In the genomic region with DNA sequence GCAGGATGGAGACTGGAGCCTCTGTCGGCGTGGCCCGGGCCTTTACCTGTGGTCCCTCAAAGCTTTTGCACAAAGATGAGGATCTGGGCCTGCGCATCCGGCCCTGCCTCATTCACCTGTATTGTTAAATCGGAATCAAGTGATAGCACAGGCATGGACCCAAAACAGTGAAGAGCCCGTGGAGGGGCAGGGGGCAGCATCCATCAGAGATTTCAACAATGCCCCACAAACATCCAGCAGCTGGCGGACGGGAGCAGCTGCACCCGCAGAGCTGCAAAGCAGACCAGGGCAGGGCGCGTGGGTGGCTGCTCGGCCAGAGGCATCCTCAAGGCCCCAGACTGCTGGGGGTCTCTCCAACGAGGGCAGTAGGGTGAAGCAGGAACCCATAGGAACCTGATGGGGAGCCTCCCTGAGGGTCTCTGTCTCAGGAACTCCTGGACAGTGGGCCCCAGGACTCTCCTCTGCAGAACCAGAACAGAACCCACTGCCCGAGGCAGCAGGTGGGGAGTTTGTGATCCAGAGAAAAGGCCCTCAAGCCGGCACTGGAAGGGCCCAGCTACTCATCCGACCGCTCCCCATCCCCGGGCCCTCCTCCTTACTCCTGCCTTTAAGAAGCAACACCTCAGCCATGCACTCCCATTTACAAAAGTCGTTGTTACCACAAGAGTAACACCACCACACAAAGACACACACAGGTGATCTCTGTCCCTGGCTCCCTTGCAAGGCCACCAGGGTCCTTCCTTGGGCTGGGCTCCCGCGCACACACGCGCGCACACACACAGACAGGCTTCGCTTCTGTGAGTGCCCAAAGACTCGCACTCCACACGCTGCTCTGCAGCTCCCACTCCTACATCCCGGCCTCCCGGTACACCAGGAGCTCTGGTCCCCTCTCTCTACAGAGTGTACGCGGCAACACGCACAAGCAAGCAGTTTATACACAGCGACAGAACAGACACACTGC, we compare ENCODE assay signal across 2 cellular contexts.
TF ChIP-seq lines count a peak whose summit lies in the region.

No MANE protein-coding gene starts in this region.

TF ChIP-seq in K562, 482 proteins besides CTCF, POLR2A, EP300 and RAD21 (continued from another document):
- 0 out of 2 replicates have a peak, but pooled peaks have one; percentile 24 for TF ChIP-seq POLR2G (IDR thresholded peaks at IDR 0.05; ENCODE audit: low read depth, low read length)

TF ChIP-seq in WTC11, 78 proteins besides CTCF, POLR2A, EP300 and RAD21 (continued from another document):
- TF ChIP-seq, protein P1, sequence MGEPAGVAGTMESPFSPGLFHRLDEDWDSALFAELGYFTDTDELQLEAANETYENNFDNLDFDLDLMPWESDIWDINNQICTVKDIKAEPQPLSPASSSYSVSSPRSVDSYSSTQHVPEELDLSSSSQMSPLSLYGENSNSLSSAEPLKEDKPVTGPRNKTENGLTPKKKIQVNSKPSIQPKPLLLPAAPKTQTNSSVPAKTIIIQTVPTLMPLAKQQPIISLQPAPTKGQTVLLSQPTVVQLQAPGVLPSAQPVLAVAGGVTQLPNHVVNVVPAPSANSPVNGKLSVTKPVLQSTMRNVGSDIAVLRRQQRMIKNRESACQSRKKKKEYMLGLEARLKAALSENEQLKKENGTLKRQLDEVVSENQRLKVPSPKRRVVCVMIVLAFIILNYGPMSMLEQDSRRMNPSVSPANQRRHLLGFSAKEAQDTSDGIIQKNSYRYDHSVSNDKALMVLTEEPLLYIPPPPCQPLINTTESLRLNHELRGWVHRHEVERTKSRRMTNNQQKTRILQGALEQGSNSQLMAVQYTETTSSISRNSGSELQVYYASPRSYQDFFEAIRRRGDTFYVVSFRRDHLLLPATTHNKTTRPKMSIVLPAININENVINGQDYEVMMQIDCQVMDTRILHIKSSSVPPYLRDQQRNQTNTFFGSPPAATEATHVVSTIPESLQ (CRISPR knock-in tag; IDR thresholded peaks at IDR 0.05): no peak
- TF ChIP-seq JAZF1 (CRISPR knock-in tag; IDR thresholded peaks at IDR 0.05): no peak
